In the genomic region with DNA sequence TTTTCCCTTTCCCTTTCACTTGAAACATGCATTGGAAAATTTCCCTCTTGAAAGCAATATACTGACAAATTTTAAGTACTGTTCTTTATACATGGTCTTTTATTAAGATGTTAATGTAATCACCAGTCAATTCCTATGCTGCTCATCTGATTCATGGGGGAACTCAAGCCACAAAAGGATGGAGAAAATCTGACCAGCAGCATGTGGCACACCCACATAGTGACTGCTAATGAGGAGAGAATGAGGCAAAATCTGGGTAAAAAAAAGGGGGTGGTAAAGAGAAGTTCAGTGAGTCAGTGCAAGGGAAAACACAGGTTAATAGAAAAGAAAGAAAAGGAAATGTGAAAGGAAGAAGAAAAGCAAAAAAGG, we compare ENCODE assay signal across 1 cellular context.
TF ChIP-seq lines count a peak whose summit lies in the region.

No MANE protein-coding gene starts in this region.

TF ChIP-seq in SK-N-SH treated with all-trans-retinoic acid at 6 μM for 48 hours, 23 proteins besides CTCF, POLR2A, EP300 and RAD21 (continued from another document):
- TF ChIP-seq, protein P1, sequence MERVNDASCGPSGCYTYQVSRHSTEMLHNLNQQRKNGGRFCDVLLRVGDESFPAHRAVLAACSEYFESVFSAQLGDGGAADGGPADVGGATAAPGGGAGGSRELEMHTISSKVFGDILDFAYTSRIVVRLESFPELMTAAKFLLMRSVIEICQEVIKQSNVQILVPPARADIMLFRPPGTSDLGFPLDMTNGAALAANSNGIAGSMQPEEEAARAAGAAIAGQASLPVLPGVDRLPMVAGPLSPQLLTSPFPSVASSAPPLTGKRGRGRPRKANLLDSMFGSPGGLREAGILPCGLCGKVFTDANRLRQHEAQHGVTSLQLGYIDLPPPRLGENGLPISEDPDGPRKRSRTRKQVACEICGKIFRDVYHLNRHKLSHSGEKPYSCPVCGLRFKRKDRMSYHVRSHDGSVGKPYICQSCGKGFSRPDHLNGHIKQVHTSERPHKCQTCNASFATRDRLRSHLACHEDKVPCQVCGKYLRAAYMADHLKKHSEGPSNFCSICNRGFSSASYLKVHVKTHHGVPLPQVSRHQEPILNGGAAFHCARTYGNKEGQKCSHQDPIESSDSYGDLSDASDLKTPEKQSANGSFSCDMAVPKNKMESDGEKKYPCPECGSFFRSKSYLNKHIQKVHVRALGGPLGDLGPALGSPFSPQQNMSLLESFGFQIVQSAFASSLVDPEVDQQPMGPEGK (CRISPR knock-in tag; IDR thresholded peaks at IDR 0.05; ENCODE audit: borderline replicate concordance), result no peak
- no peak for TF ChIP-seq SNAI2 (CRISPR knock-in tag; IDR thresholded peaks at IDR 0.05)
- no peak for TF ChIP-seq ESRRG (CRISPR knock-in tag; IDR thresholded peaks at IDR 0.05)
